10 cellular contexts compared by ENCODE assay signal in genomic region chr17:44820631-44821196, GRCh38. TPM values are rescaled to one million over a fixed set of nuclear protein-coding genes. Genes with fewer than 3 reads are reported as not detected.
DNase-seq lines count a peak whose midpoint lies in the region; ATAC-seq and TF ChIP-seq lines count a peak whose summit lies in the region.
"Had no signal": no experiment of that assay in that cellular context is flagged by ENCODE, and none has a peak within 500 bp of the region (broad histone marks: within the 10 kb centered on the region; RNA-seq: fewer than 3 reads in every experiment).

No MANE protein-coding gene starts in this region.

- 41 to 59% (median 52%) methylated on average over 7 of the region's 7 CpGs for WGBS in ovary, 3 donors

- H3K9ac ChIP-seq in PC-3 (ENCODE audit: low read length) = no peak overlapping the region

- H3K4me3 ChIP-seq in PC-3 (ENCODE audit: low read length) (peak overlapping the region; percentile 51), ovary (no peak overlapping the region)

- TF ChIP-seq EP300 in Ishikawa (IDR thresholded peaks at IDR 0.05; ENCODE audit: borderline replicate concordance) (peak; percentile 44; the same call in 1 of the 2 replicates), ovary (IDR thresholded peaks at IDR 0.05) (no peak)

- H3K4me1 ChIP-seq in PC-3 (ENCODE audit: insufficient read depth, low read length) = peaks cover 23% of the 10 kb centered on the region
- peaks cover 30% of the 10 kb centered on the region for H3K4me1 ChIP-seq in foreskin keratinocyte
- H3K4me1 ChIP-seq in ovary (ENCODE audit: insufficient read depth) = no peaks in the 10 kb centered on the region

- peak overlapping the region; percentile 62 for H3K27ac ChIP-seq in PC-3 (ENCODE audit: low read length)
- H3K27ac ChIP-seq in foreskin keratinocyte = peak overlapping the region; percentile 17
- no peak overlapping the region for H3K27ac ChIP-seq in ovary

- H4K20me1 ChIP-seq in PC-3 (ENCODE audit: low read length) = no peaks in the 10 kb centered on the region

- TF ChIP-seq POLR2A in ovary (IDR thresholded peaks at IDR 0.05) = no peak

- DNase-seq in ACHN (peak; percentile 86), PC-3 (peak; percentile 95), foreskin keratinocyte (peak; percentile 81 to 90), ovary (no peak), amygdala (lab: John Stamatoyannopoulos, UW) (no peak)
- DNase-seq in stimulated activated CD8-positive, alpha-beta memory T cell treated with anti-CD3 and anti-CD28 coated beads, Interleukin-4, amount 100 ng/mL, for 48 hours = no peak
- DNase-seq: activated CD8-positive, alpha-beta memory T cell treated with anti-CD3 and anti-CD28 coated beads for 24 hours; kidney had no signal

- CTCF ChIA-PET in PC-3 (lab: Charles Lee) = interaction anchor here (0.6 to 1.5 kb wide), 4 partner anchors 17 to 41 kb away, joined by 3 to 10 read pairs (median 6); no protein-coding TSS in a partner anchor

- POLR2A ChIA-PET in PC-3 (lab: Charles Lee; ENCODE audit: unreplicated experiment) = interaction anchor here (1.3 kb wide), 1 partner anchor 26 kb away, joined by 3 read pairs; no protein-coding TSS in a partner anchor

- peak overlapping the region; percentile 29 for H2AFZ ChIP-seq in PC-3 (ENCODE audit: low read length)

- peaks cover 5% of the 10 kb centered on the region for H3F3A ChIP-seq in PC-3 (ENCODE audit: low read length, unreplicated experiment)

- H3K9me3 ChIP-seq in PC-3 (ENCODE audit: low read length) = no peaks in the 10 kb centered on the region
- H3K9me3 ChIP-seq in ovary = no peaks in the 10 kb centered on the region

- H3K27me3 ChIP-seq in PC-3 (ENCODE audit: low read length) (no peaks in the 10 kb centered on the region), foreskin keratinocyte (no peaks in the 10 kb centered on the region), ovary (no peaks in the 10 kb centered on the region)

- peak overlapping the region; percentile 73 for H3K4me2 ChIP-seq in PC-3 (ENCODE audit: low read length)

- H3K9me2 ChIP-seq in PC-3 (replicated peaks; ENCODE audit: low read length) = no peaks in the 10 kb centered on the region

- no peak for TF ChIP-seq RAD21 in Ishikawa (IDR thresholded peaks at IDR 0.05; ENCODE audit: low read depth)

- in situ Hi-C loops in ACHN (cut with HindIII; ENCODE audit: low pct_ligation_motif_present, low pct_unique_long_range_greater_than_20kb, low sequenced_read_pairs) = no loop called here

- intact Hi-C loops in PC-3 (cut with micrococcal nuclease) = loop anchor here (1.0 to 2.0 kb wide), 2 partner anchors 25 to 46 kb away; no protein-coding TSS in a partner anchor
- intact Hi-C loops in ovary (cut with DNase I) = no loop called here

- H3K36me3 ChIP-seq in PC-3 (ENCODE audit: low read depth, low read length) (no peaks in the 10 kb centered on the region), ovary (no peaks in the 10 kb centered on the region)

- TF ChIP-seq CTCF in PC-3 (conservative IDR thresholded peaks at IDR 0.05; ENCODE audit: low read depth, low read length) = no peak
- TF ChIP-seq CTCF in foreskin keratinocyte (conservative IDR thresholded peaks at IDR 0.05) = no peak
- no peak for TF ChIP-seq CTCF in ovary (IDR thresholded peaks at IDR 0.05)

- H3K79me2 ChIP-seq in PC-3 (ENCODE audit: low read length) = peaks cover 70% of the 10 kb centered on the region

- ATAC-seq in PC-3 (peak; percentile 100), foreskin keratinocyte (peak; percentile 84), GM21723 (IDR thresholded peaks at IDR 0.05; ENCODE audit: unreplicated experiment) (no peak)

- BruUV-seq in PC-3 (replicated peaks; lab: Mats Ljungman, UMichigan) = TSS peak; percentile 44

TF ChIP-seq in Ishikawa, 13 proteins besides CTCF, POLR2A, EP300 and RAD21:
- TF ChIP-seq ZBTB7A (IDR thresholded peaks at IDR 0.05; ENCODE audit: low read depth) (no peak), CEBPB (IDR thresholded peaks at IDR 0.05) (no peak), TCF12 (IDR thresholded peaks at IDR 0.05; ENCODE audit: low read depth) (peak; percentile 42; the same call in 1 of the 2 replicates), USF1 (IDR thresholded peaks at IDR 0.05) (no peak), MAX (IDR thresholded peaks at IDR 0.05) (0 out of 2 replicates have a peak, but pooled peaks have one; percentile 14), TAF1 (IDR thresholded peaks at IDR 0.05; ENCODE audit: low read depth) (no peak), REST (IDR thresholded peaks at IDR 0.05; ENCODE audit: low read depth) (no peak), EGR1 (IDR thresholded peaks at IDR 0.05) (no peak), YY1 (IDR thresholded peaks at IDR 0.05; ENCODE audit: low read depth) (no peak), TEAD4 (IDR thresholded peaks at IDR 0.05) (peak; percentile 51; the same call in 1 of the 2 replicates), NFIC (IDR thresholded peaks at IDR 0.05) (peak; percentile 82), CREB1 (IDR thresholded peaks at IDR 0.05; ENCODE audit: low read depth) (no peak), FOXM1 (IDR thresholded peaks at IDR 0.05; ENCODE audit: borderline replicate concordance, low read depth) (peak; percentile 7; the same call in 1 of the 2 replicates)

RNA-seq across cellular contexts. Expression of gene GJC1, which starts 9.4 kb away (rescaled TPM):
- 16.4 and 17.1 TPM in 2 replicates for total RNA-seq in PC-3 (2014; rRNA removed)
- 31.7 and 32.5 TPM in 2 replicates for total RNA-seq in foreskin keratinocyte
- polyA plus RNA-seq in foreskin keratinocyte = 13.0 and 14.5 TPM in 2 replicates
- 1 to 10 TPM; 1.3 to 6.4 (median 4.3) TPM for total RNA-seq in ovary
- polyA plus RNA-seq in ovary = 10 to 100 TPM in 1 of 2 donors, 1 to 10 TPM in 1; 3.8 to 18.4 TPM

RNA-seq across cellular contexts. Expression of gene HIGD1B, which starts 27.0 kb away (rescaled TPM):
- total RNA-seq in PC-3 (2014; rRNA removed) (not detected in 2 replicates), foreskin keratinocyte (not detected in 2 replicates), ovary (1 to 10 TPM; 1.1 to 5.6 (median 2.0) TPM)
- polyA plus RNA-seq in foreskin keratinocyte (not detected in 2 replicates), ovary (1 to 10 TPM; 6.3 to 6.8 TPM)

Comparison
In these comparisons a context has a peak if more than half of its experiments do, and no peak if none do; other contexts are left out.
1. DNase-seq: peak in ACHN (single experiment), PC-3 (single experiment) and foreskin keratinocyte (2 of 2); none in stimulated activated CD8-positive, alpha-beta memory T cell treated with anti-CD3 and anti-CD28 coated beads, Interleukin-4, amount 100 ng/mL, for 48 hours (single experiment), ovary (0 of 5) and amygdala (0 of 56).
2. H3K27ac ChIP-seq: peak in PC-3 (single experiment) and foreskin keratinocyte (single experiment); none in ovary (0 of 2).